ENCODE assay signal across 10 cellular contexts in the genomic region with DNA sequence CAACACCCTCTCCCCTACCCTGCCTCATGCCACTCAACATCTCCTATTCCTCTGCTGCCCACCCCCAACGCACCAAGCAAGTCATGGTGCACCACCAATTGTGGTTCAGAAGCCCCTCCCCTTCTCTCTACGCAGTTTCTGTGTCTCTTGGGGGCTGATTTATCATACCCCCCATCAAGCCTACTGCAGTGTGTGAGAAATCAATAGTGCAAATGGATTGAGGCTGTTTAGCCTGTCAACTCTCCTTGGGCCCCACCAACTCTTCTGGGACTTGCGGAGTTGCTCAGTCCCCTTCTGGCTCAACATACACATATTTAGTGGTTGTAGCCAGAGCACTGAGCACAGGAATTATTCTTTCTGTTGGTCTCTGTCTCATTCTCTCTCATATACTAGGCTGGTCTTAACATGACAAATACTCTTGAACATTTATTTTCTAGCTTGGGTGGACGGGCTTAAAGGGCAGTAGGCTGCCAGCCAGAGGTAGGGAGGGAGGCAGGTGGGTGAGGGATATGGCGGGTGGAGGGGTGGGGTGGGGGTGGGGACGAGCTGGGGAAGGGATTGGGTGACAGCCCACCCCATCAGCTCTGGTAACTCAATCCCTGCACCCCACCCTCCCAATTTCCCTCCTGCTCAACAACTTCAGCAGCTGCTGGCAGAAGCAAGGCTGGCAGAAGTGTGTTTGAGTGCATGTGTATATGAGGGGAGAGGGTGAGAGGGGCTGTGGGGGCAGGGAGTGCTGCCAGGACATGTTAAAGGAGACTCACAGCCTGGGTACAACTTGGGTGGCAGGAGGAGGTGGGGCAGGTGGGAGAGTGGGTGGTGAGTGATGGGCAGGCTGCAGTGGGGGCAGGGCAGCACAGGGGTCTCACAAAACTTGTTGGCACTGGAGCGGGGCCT. TPM values are rescaled to one million over a fixed set of nuclear protein-coding genes. Genes with fewer than 3 reads are reported as not detected.
DNase-seq lines count a peak whose midpoint lies in the region; ATAC-seq and TF ChIP-seq lines count a peak whose summit lies in the region.
"Had no signal": no experiment of that assay in that cellular context is flagged by ENCODE, and none has a peak within 500 bp of the region (broad histone marks: within the 10 kb centered on the region; RNA-seq: fewer than 3 reads in every experiment).

No MANE protein-coding gene starts in this region.

- peak overlapping the region; percentile 21 for H3K27ac ChIP-seq in AG04450 (ENCODE audit: low read depth, low read length)
- H3K27ac ChIP-seq in KMS-11 = peak overlapping the region; percentile 79; the same call in 1 of the 2 replicates
- H3K27ac ChIP-seq in muscle layer of duodenum (ENCODE audit: low read length) = peak overlapping the region; percentile 33
- H3K27ac ChIP-seq in trophoblast cell (ENCODE audit: low read depth, low read length) = no peak overlapping the region
- H3K27ac ChIP-seq: brain microvascular endothelial cell had no signal

- H3K9me3 ChIP-seq in AG04450 (ENCODE audit: control insufficient read depth, insufficient read depth, low read length) = peaks cover 2% of the 10 kb centered on the region; the same call in 1 of the 2 replicates
- H3K9me3 ChIP-seq in muscle layer of duodenum (ENCODE audit: control insufficient read depth in 1 of 2, low read length in 2 of 2) = no peaks in the 10 kb centered on the region
- peaks cover 1% of the 10 kb centered on the region for H3K9me3 ChIP-seq in trophoblast cell (ENCODE audit: insufficient read depth, low read depth, low read length)
- H3K9me3 ChIP-seq: Peyer's patch had no signal

- peak overlapping the region; percentile 68 for H3K27ac Mint-ChIP-seq in activated CD4-positive, alpha-beta memory T cell treated with anti-CD3 and anti-CD28 coated beads for 36 hours

- H3K27me3 ChIP-seq in AG04450 (ENCODE audit: control insufficient read depth, insufficient read depth, low read length) (no peaks in the 10 kb centered on the region), KMS-11 (ENCODE audit: insufficient read depth, low read depth) (no peaks in the 10 kb centered on the region), muscle layer of duodenum (ENCODE audit: low read depth, low read length) (no peaks in the 10 kb centered on the region), trophoblast cell (ENCODE audit: insufficient read depth, low read length) (no peaks in the 10 kb centered on the region)
- H3K27me3 ChIP-seq: brain microvascular endothelial cell, Peyer's patch had no signal

- no peak overlapping the region for H2AK5ac ChIP-seq in trophoblast cell (ENCODE audit: low read length)

- no peak for DNase-seq in AG04450 (ENCODE audit: low read depth, low spot score)
- DNase-seq in activated CD4-positive, alpha-beta memory T cell treated with anti-CD3 and anti-CD28 coated beads for 36 hours = no peak
- DNase-seq in trophoblast cell = no peak
- DNase-seq in activated CD4-positive, alpha-beta T cell treated with anti-CD3 and anti-CD28 coated beads, Interleukin-2, amount 50 U/mL, for 48 hours = no peak

- peaks cover 88% of the 10 kb centered on the region for H3K4me1 ChIP-seq in KMS-11 (ENCODE audit: low read depth, poor library complexity, severe bottlenecking)
- H3K4me1 ChIP-seq in muscle layer of duodenum (ENCODE audit: control insufficient read depth in 1 of 2, insufficient read depth in 2 of 2, low read length in 2 of 2) = peaks cover 55 to 85% of the 10 kb centered on the region in 2 donors
- H3K4me1 ChIP-seq in trophoblast cell (ENCODE audit: control insufficient read depth in 1 of 2, insufficient read depth in 2 of 2, low read length in 2 of 2) = peaks cover 31 to 34% of the 10 kb centered on the region in 2 experiments

- H3K9ac ChIP-seq in KMS-11 (0 out of 2 replicates have a peak overlapping the region, but pooled peaks have one; percentile 4), trophoblast cell (ENCODE audit: low read length) (no peak overlapping the region)

- H4K20me1 ChIP-seq in KMS-11 (ENCODE audit: insufficient read depth) = no peaks in the 10 kb centered on the region

- no peak overlapping the region for H3K23ac ChIP-seq in trophoblast cell (ENCODE audit: low read length)

- no peak overlapping the region for H4K12ac ChIP-seq in trophoblast cell (ENCODE audit: low read depth, low read length)

- TF ChIP-seq CTCF in AG04450 (IDR thresholded peaks at IDR 0.05; ENCODE audit: low read depth, low read length) = no peak
- no peak for TF ChIP-seq CTCF in KMS-11 (conservative IDR thresholded peaks at IDR 0.05; ENCODE audit: low read depth, low read length)

- CTCF ChIA-PET in AG04450 (lab: Charles Lee) = interaction anchor here (0.6 to 4.7 kb wide), 2 partner anchors 10 to 31 kb away, joined by 5 to 99 read pairs; no protein-coding TSS in a partner anchor
- CTCF ChIA-PET in activated CD4-positive, alpha-beta memory T cell treated with anti-CD3 and anti-CD28 coated beads for 36 hours (lab: Charles Lee) = interaction anchor here (0.8 to 4.7 kb wide), 5 partner anchors 12 to 123 kb away, joined by 3 to 30 read pairs (median 3); no protein-coding TSS in a partner anchor

- no CpG with 5 or more reads among the region's 7 CpGs for WGBS in trophoblast cell (ENCODE audit: extremely low coverage, insufficient coverage, insufficient read length)

- H3K36me3 ChIP-seq in KMS-11 (ENCODE audit: insufficient read depth) (no peaks in the 10 kb centered on the region), muscle layer of duodenum (ENCODE audit: control insufficient read depth in 1 of 2, insufficient read depth in 2 of 2, low read length in 2 of 2) (no peaks in the 10 kb centered on the region), trophoblast cell (ENCODE audit: control insufficient read depth in 1 of 2, insufficient read depth in 2 of 2, low read length in 2 of 2) (no peaks in the 10 kb centered on the region)
- H3K36me3 ChIP-seq: brain microvascular endothelial cell, Peyer's patch had no signal

- peaks cover 2% of the 10 kb centered on the region for H3K36me3 Mint-ChIP-seq in activated CD4-positive, alpha-beta memory T cell treated with anti-CD3 and anti-CD28 coated beads for 36 hours

- no peak overlapping the region for H3K4ac ChIP-seq in trophoblast cell (ENCODE audit: low read depth, low read length)

- H4K91ac ChIP-seq in trophoblast cell (ENCODE audit: low read depth, low read length) = no peak overlapping the region

- no peak overlapping the region for H3K14ac ChIP-seq in trophoblast cell (ENCODE audit: low read length)

- POLR2A ChIA-PET in AG04450 (lab: Yijun Ruan, JAX) = interaction anchor here (0.5 to 0.9 kb wide), 2 partner anchors 10 to 162 kb away, joined by 4 to 8 read pairs; no protein-coding TSS in a partner anchor
- POLR2A ChIA-PET in activated CD4-positive, alpha-beta memory T cell treated with anti-CD3 and anti-CD28 coated beads for 36 hours (lab: Charles Lee) = interaction anchor here (0.6 to 1.8 kb wide), 4 partner anchors 10 to 73 kb away, joined by 3 to 8 read pairs (median 4); partner anchors contain the start of gene CDC6

- no peak overlapping the region for H2BK120ac ChIP-seq in trophoblast cell (ENCODE audit: insufficient read depth, low read length, poor library complexity)

- peaks cover 63% of the 10 kb centered on the region for H3K4me1 Mint-ChIP-seq in activated CD4-positive, alpha-beta memory T cell treated with anti-CD3 and anti-CD28 coated beads for 36 hours (ENCODE audit: low read depth)

- peaks cover 17% of the 10 kb centered on the region for H3K79me1 ChIP-seq in trophoblast cell (ENCODE audit: low read length)

- H2BK12ac ChIP-seq in trophoblast cell (ENCODE audit: low read length) = no peak overlapping the region

- H2AFZ ChIP-seq in KMS-11 (ENCODE audit: low read depth) (no peak overlapping the region), trophoblast cell (ENCODE audit: insufficient read depth, low read length, poor library complexity) (no peak overlapping the region)

- H3K4me2 ChIP-seq in KMS-11 = peak overlapping the region; percentile 91
- H3K4me2 ChIP-seq in trophoblast cell (ENCODE audit: low read length) = no peak overlapping the region

- H3K4me3 ChIP-seq in AG04450 (ENCODE audit: low read depth, low read length) (no peak overlapping the region), KMS-11 (IDR thresholded peaks at IDR 0.05; ENCODE audit: insufficient read depth, low read depth, low read length) (no peak overlapping the region), muscle layer of duodenum (ENCODE audit: low read depth in 1 of 2, low read length in 2 of 2) (no peak overlapping the region), trophoblast cell (ENCODE audit: low read depth, low read length) (no peak overlapping the region)
- H3K4me3 ChIP-seq: Peyer's patch had no signal

- H3K4me3 Mint-ChIP-seq in activated CD4-positive, alpha-beta memory T cell treated with anti-CD3 and anti-CD28 coated beads for 36 hours = peak overlapping the region; percentile 34

- no peak overlapping the region for H4K8ac ChIP-seq in trophoblast cell (ENCODE audit: low read depth, low read length)

- no peaks in the 10 kb centered on the region for H3K9me3 Mint-ChIP-seq in activated CD4-positive, alpha-beta memory T cell treated with anti-CD3 and anti-CD28 coated beads for 36 hours

- H3K79me2 ChIP-seq in KMS-11 (ENCODE audit: insufficient read depth, low read depth) (peaks cover 16% of the 10 kb centered on the region), trophoblast cell (ENCODE audit: control insufficient read depth, insufficient read depth, low read length, poor library complexity) (peaks cover 8% of the 10 kb centered on the region)

- H2BK5ac ChIP-seq in trophoblast cell (ENCODE audit: low read depth, low read length, poor library complexity) = no peak overlapping the region

- H3K27me3 Mint-ChIP-seq in activated CD4-positive, alpha-beta memory T cell treated with anti-CD3 and anti-CD28 coated beads for 36 hours = no peaks in the 10 kb centered on the region

- no peak for ATAC-seq in GM19351 (IDR thresholded peaks at IDR 0.05; ENCODE audit: unreplicated experiment)
- ATAC-seq in GM19023 (IDR thresholded peaks at IDR 0.05; ENCODE audit: unreplicated experiment) = no peak

- no peak overlapping the region for H3K18ac ChIP-seq in trophoblast cell (ENCODE audit: low read length)

- intact Hi-C loops in activated CD4-positive, alpha-beta memory T cell treated with anti-CD3 and anti-CD28 coated beads for 36 hours (cut with micrococcal nuclease) = no loop called here

RNA-seq across cellular contexts. Expression of gene RARA, which starts 4.9 kb away (rescaled TPM):
- 4.9 and 7.5 TPM in 2 replicates for polyA plus RNA-seq in AG04450 (2011; rRNA removed)
- 9.7 and 10.2 TPM in 2 replicates for polyA minus RNA-seq in AG04450 (2011; rRNA and poly(A)+ RNA removed)
- total RNA-seq in activated CD4-positive, alpha-beta memory T cell treated with anti-CD3 and anti-CD28 coated beads for 36 hours = 10 to 100 TPM; 31.2 TPM
- polyA plus RNA-seq in trophoblast cell (2013) = 15.0 and 15.5 TPM in 2 replicates

RNA-seq across cellular contexts. Expression of gene CDC6, which starts 26.2 kb away (rescaled TPM):
- polyA plus RNA-seq in AG04450 (2011; rRNA removed) = 8.6 and 9.1 TPM in 2 replicates
- 4.9 and 5.8 TPM in 2 replicates for polyA minus RNA-seq in AG04450 (2011; rRNA and poly(A)+ RNA removed)
- 10 to 100 TPM; 95.6 to 95.7 TPM for total RNA-seq in activated CD4-positive, alpha-beta memory T cell treated with anti-CD3 and anti-CD28 coated beads for 36 hours
- 90.5 and 96.3 TPM in 2 replicates for polyA plus RNA-seq in trophoblast cell (2013)

RNA-seq across cellular contexts. Expression of gene GJD3, which starts 50.6 kb away (rescaled TPM):
- polyA plus RNA-seq in AG04450 (2011; rRNA removed) = 0.41 and 0.97 TPM in 2 replicates
- 0.39 TPM in 1 of 2 replicates, not detected in the other for polyA minus RNA-seq in AG04450 (2011; rRNA and poly(A)+ RNA removed)
- total RNA-seq in activated CD4-positive, alpha-beta memory T cell treated with anti-CD3 and anti-CD28 coated beads for 36 hours = under 1 TPM in 1 of 2 experiments, not detected in 1; 0.27 TPM
- 1.4 and 2.0 TPM in 2 replicates for polyA plus RNA-seq in trophoblast cell (2013)
